In genomic region chr9:33480094-33480493, GRCh38 we compare ENCODE assay signal across 25 cellular contexts. TPM values are rescaled to one million over a fixed set of nuclear protein-coding genes. Genes with fewer than 3 reads are reported as not detected.
DNase-seq lines count a peak whose midpoint lies in the region; ATAC-seq and TF ChIP-seq lines count a peak whose summit lies in the region.
"Had no signal": no experiment of that assay in that cellular context is flagged by ENCODE, and none has a peak within 500 bp of the region (broad histone marks: within the 10 kb centered on the region; RNA-seq: fewer than 3 reads in every experiment).

No MANE protein-coding gene starts in this region.

- DNase-seq in AG10803 (ENCODE audit: low read depth) (peak; percentile 16), NCI-H226 (peak; percentile 22), choroid plexus epithelial cell (ENCODE audit: low read depth) (peak; percentile 22), osteocyte (ENCODE audit: extremely low spot score, unreplicated experiment) (peak; percentile 54), suprapubic skin (ENCODE audit: low spot score in 2 of 2) (no peak)
- DNase-seq in activated naive CD4-positive, alpha-beta T cell treated with anti-CD3 and anti-CD28 coated beads, Interleukin-2, amount 10 ng/mL, durations not matched to agents 7 days and 5 days, result no peak
- DNase-seq: C1 segment of cervical spinal cord; Caco-2; CD4-positive, alpha-beta memory T cell; GF-D8; Kasumi-1; NCI-H1092 treated with DMSO at 0.1 percent for 48 hours; NCI-H1436; NCI-H187; NCI-H2081 treated with DMSO at 0.1 percent for 48 hours; NCI-H2171; NCI-H345; NCI-H524 treated with DMSO at 0.1 percent for 48 hours; NCI-H774; SJCRH30 had no signal

- WGBS in suprapubic skin, result 50% methylated on average over 2 of the region's 2 CpGs

- CTCF ChIA-PET in activated naive CD4-positive, alpha-beta T cell treated with anti-CD3 and anti-CD28 coated beads, Interleukin-2, amount 10 ng/mL, durations not matched to agents 7 days and 5 days (lab: Charles Lee), result interaction anchor here (2.8 kb wide), 1 partner anchor 13 kb away, joined by 11 read pairs; no protein-coding TSS in a partner anchor

- no peak overlapping the region for H3K27ac Mint-ChIP-seq in osteocyte (ENCODE audit: unreplicated experiment)
- no peak overlapping the region for H3K27ac Mint-ChIP-seq in activated naive CD4-positive, alpha-beta T cell treated with anti-CD3 and anti-CD28 coated beads, Interleukin-2, amount 10 ng/mL, durations not matched to agents 7 days and 5 days

- no peaks in the 10 kb centered on the region for H3K27me3 Mint-ChIP-seq in osteocyte (ENCODE audit: unreplicated experiment)
- no peaks in the 10 kb centered on the region for H3K27me3 Mint-ChIP-seq in activated naive CD4-positive, alpha-beta T cell treated with anti-CD3 and anti-CD28 coated beads, Interleukin-2, amount 10 ng/mL, durations not matched to agents 7 days and 5 days

- H3K36me3 ChIP-seq in suprapubic skin, result no peaks in the 10 kb centered on the region
- H3K36me3 ChIP-seq: SJCRH30 had no signal

- H3K27me3 ChIP-seq in suprapubic skin, result no peaks in the 10 kb centered on the region
- H3K27me3 ChIP-seq: SJCRH30 had no signal

- H3K9me3 Mint-ChIP-seq in osteocyte (ENCODE audit: unreplicated experiment), result no peaks in the 10 kb centered on the region
- H3K9me3 Mint-ChIP-seq in activated naive CD4-positive, alpha-beta T cell treated with anti-CD3 and anti-CD28 coated beads, Interleukin-2, amount 10 ng/mL, durations not matched to agents 7 days and 5 days, result no peaks in the 10 kb centered on the region
- H3K9me3 Mint-ChIP-seq: CD4-positive, alpha-beta memory T cell had no signal

- peaks cover 6% of the 10 kb centered on the region for H3K4me1 Mint-ChIP-seq in osteocyte (ENCODE audit: unreplicated experiment)
- no peaks in the 10 kb centered on the region for H3K4me1 Mint-ChIP-seq in activated naive CD4-positive, alpha-beta T cell treated with anti-CD3 and anti-CD28 coated beads, Interleukin-2, amount 10 ng/mL, durations not matched to agents 7 days and 5 days
- H3K4me1 Mint-ChIP-seq: CD4-positive, alpha-beta memory T cell had no signal

- H3K4me1 ChIP-seq in suprapubic skin, result no peaks in the 10 kb centered on the region
- H3K4me1 ChIP-seq: SJCRH30 had no signal

- H3K9me3 ChIP-seq in suprapubic skin, result no peaks in the 10 kb centered on the region
- H3K9me3 ChIP-seq: Caco-2, SJCRH30 had no signal

- TF ChIP-seq POLR2A in suprapubic skin (IDR thresholded peaks at IDR 0.05), result no peak

- no peak for TF ChIP-seq CTCF in AG10803 (conservative IDR thresholded peaks at IDR 0.05; ENCODE audit: low read length)
- TF ChIP-seq CTCF in choroid plexus epithelial cell (conservative IDR thresholded peaks at IDR 0.05; ENCODE audit: low read depth, low read length), result no peak
- TF ChIP-seq CTCF in osteocyte (IDR thresholded peaks at IDR 0.05), result no peak
- no peak for TF ChIP-seq CTCF in suprapubic skin (IDR thresholded peaks at IDR 0.05)

- peaks cover 4% of the 10 kb centered on the region for H3K36me3 Mint-ChIP-seq in osteocyte (ENCODE audit: unreplicated experiment)
- H3K36me3 Mint-ChIP-seq in activated naive CD4-positive, alpha-beta T cell treated with anti-CD3 and anti-CD28 coated beads, Interleukin-2, amount 10 ng/mL, durations not matched to agents 7 days and 5 days, result no peaks in the 10 kb centered on the region
- H3K36me3 Mint-ChIP-seq: CD4-positive, alpha-beta memory T cell had no signal

- H3K4me3 ChIP-seq in AG10803 (ENCODE audit: low read length) (no peak overlapping the region), choroid plexus epithelial cell (ENCODE audit: low read depth, low read length) (no peak overlapping the region), suprapubic skin (no peak overlapping the region)
- H3K4me3 ChIP-seq: SJCRH30 had no signal

- no peak for TF ChIP-seq EP300 in suprapubic skin (IDR thresholded peaks at IDR 0.05)

- no peak for ATAC-seq in GM21381 (IDR thresholded peaks at IDR 0.05; ENCODE audit: unreplicated experiment)
- ATAC-seq: HCT116, Right ventricle myocardium inferior had no signal

- H3K27ac ChIP-seq in suprapubic skin, result no peak overlapping the region
- H3K27ac ChIP-seq: SJCRH30 had no signal

- no peak overlapping the region for H3K4me3 Mint-ChIP-seq in osteocyte (ENCODE audit: unreplicated experiment)
- no peak overlapping the region for H3K4me3 Mint-ChIP-seq in activated naive CD4-positive, alpha-beta T cell treated with anti-CD3 and anti-CD28 coated beads, Interleukin-2, amount 10 ng/mL, durations not matched to agents 7 days and 5 days
- H3K4me3 Mint-ChIP-seq: CD4-positive, alpha-beta memory T cell had no signal

RNA-seq across cellular contexts. Expression of gene NOL6, which starts 6.4 kb away (rescaled TPM):
- 34.3 and 34.4 TPM in 2 replicates for total RNA-seq in osteocyte
- 10 to 100 TPM; 40.4 to 50.4 (median 44.1) TPM for total RNA-seq in suprapubic skin

RNA-seq across cellular contexts. Expression of gene AQP3, which starts 32.7 kb away (rescaled TPM):
- 0.86 and 1.1 TPM in 2 replicates for total RNA-seq in osteocyte
- total RNA-seq in suprapubic skin, result 1,000 to 10,000 TPM; 1,277 to 1,951 (median 1,548) TPM

RNA-seq across cellular contexts. Expression of gene ANKRD18B, which starts 44.0 kb away (rescaled TPM):
- 13.8 and 15.3 TPM in 2 replicates for total RNA-seq in osteocyte
- total RNA-seq in suprapubic skin, result 10 to 100 TPM in 3 of 4 donors, 1 to 10 TPM in 1; 9.5 to 27.0 (median 15.7) TPM
- total RNA-seq: HT-29, Right ventricle myocardium inferior, RPMI7951 had no signal

Comparison
In these comparisons a context has a peak if more than half of its experiments do, and no peak if none do; other contexts are left out.
1. DNase-seq: peak in AG10803 (single experiment), NCI-H226 (single experiment), choroid plexus epithelial cell (single experiment) and osteocyte (single experiment); none in suprapubic skin (0 of 2) and activated naive CD4-positive, alpha-beta T cell treated with anti-CD3 and anti-CD28 coated beads, Interleukin-2, amount 10 ng/mL, durations not matched to agents 7 days and 5 days (single experiment).
2. RNA of gene AQP3, which starts 32.7 kb away (total RNA-seq): 1,277 to 1,951 TPM in suprapubic skin; 0.86 to 1.1 TPM in osteocyte; every median in the first group is over 100 times any median in the second.